Comparison of ENCODE assay signal across 1 cellular context in genomic region chr18:50629148-50629631, GRCh38.
TF ChIP-seq lines count a peak whose summit lies in the region.

No MANE protein-coding gene starts in this region.

TF ChIP-seq in HEK293, 187 proteins besides CTCF, POLR2A, EP300 and RAD21 (continued from another document):
- TF ChIP-seq ZNF391 (tag by site-specific recombination; IDR thresholded peaks at IDR 0.05; ENCODE audit: borderline replicate concordance, low read depth), result peak; percentile 87
